8 cellular contexts compared by ENCODE assay signal in the genomic region with DNA sequence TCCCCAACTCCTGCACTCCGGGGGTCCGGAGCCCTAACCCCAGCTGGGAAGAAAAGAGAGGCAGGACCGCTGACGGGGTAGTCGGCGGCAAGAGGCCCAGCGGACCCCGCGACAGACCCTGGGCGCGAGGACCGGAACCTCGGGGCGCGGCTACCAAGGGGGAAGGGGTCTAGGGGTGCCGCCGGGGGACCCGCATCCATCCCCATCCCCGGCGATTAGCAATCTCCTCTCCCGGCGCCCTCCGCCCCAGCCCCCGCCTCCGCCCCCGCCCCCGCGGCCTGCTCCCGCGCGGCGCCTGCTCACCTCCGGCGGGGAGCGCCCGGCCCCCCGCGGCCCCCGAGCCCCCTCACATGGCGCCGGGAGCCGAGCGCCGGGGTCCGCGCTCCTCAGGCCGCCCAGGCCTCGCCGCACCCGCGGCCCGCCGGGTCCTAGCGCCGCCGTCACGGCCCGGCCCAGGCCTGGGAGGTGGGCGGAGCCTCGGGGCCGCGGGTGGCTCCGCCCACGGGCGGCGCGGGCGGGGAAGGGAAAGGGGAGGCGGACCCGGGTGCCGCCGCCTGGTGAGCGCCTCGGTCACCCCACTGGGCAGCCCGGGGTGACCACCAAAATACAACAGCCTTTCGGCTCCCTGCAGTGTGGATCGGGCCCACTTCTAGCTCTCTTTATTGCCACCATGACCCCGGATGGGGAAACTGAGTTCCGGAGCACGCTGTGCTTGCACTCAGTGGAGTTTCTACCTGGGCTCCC. TPM values are rescaled to one million over a fixed set of nuclear protein-coding genes. Genes with fewer than 3 reads are reported as not detected.
A peak's percentile ranks its signal among the peaks of the same experiment; 100 is the strongest.
DNase-seq lines count a peak whose midpoint lies in the region; ATAC-seq and TF ChIP-seq lines count a peak whose summit lies in the region.

A gene with protein sequence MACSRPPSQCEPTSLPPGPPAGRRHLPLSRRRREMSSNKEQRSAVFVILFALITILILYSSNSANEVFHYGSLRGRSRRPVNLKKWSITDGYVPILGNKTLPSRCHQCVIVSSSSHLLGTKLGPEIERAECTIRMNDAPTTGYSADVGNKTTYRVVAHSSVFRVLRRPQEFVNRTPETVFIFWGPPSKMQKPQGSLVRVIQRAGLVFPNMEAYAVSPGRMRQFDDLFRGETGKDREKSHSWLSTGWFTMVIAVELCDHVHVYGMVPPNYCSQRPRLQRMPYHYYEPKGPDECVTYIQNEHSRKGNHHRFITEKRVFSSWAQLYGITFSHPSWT (minus strand): TSS at position 404 of the 744 bp plus-strand sequence. CDS start 1,622 bp downstream, outside the sequence.

- peak within 1 kb of the TSS; percentile 90 for H3K4ac ChIP-seq in IMR-90 (ENCODE audit: low read depth, low read length)

- peak within 1 kb of the TSS; percentile 95 for H3K27ac ChIP-seq in IMR-90 (ENCODE audit: insufficient read depth, low read length)
- H3K27ac ChIP-seq in left ventricle myocardium inferior (replicated peaks), result peak within 1 kb of the TSS; percentile 95
- peak within 1 kb of the TSS; percentile 92 to 96 for H3K27ac ChIP-seq in aorta (ENCODE audit: low read depth in 1 of 2, low read length in 2 of 2)

- H4K91ac ChIP-seq in IMR-90 (ENCODE audit: insufficient read depth, low read depth, low read length), result peak within 1 kb of the TSS; percentile 68

- POLR2A ChIA-PET in Caco-2 (lab: Charles Lee) (interaction anchor here (0.6 kb wide), 1 partner anchor 321 kb away, joined by 5 read pairs; no protein-coding TSS in a partner anchor), IMR-90 (lab: Charles Lee; ENCODE audit: unreplicated experiment) (no interaction called here)

- CTCF ChIA-PET in Caco-2 (lab: Charles Lee), result interaction anchor here (0.6 kb wide), 1 partner anchor 205 kb away, joined by 6 read pairs; no protein-coding TSS in a partner anchor
- CTCF ChIA-PET in IMR-90 (lab: Yijun Ruan, JAX), result interaction anchor here (0.5 to 1.2 kb wide), 2 partner anchors 107 to 165 kb away, joined by 3 to 4 read pairs; a partner anchor contains a TSS

- intact Hi-C loops in Caco-2 (cut with micrococcal nuclease; ENCODE audit: unreplicated experiment), result no loop called here
- intact Hi-C loops in IMR-90 (cut with micrococcal nuclease), result no loop called here
- intact Hi-C loops in left ventricle myocardium inferior (cut with micrococcal nuclease), result no loop called here
- intact Hi-C loops in posterior cingulate gyrus (cut with DNase I), result no loop called here
- intact Hi-C loops in aorta (cut with DNase I), result loop anchor here in 1 of 2 donors (2.0 to 5.0 kb wide), 2 partner anchors 17 to 37 kb away; a partner anchor contains a TSS

- peak within 1 kb of the TSS; percentile 92; the same call in 1 of the 3 replicates for H2BK15ac ChIP-seq in IMR-90 (ENCODE audit: low read depth, low read length)

- H3K4me3 ChIP-seq in Caco-2 (ENCODE audit: low read depth, low read length) (peak within 1 kb of the TSS; percentile 91), IMR-90 (ENCODE audit: insufficient read depth, low read depth, low read length) (peak within 1 kb of the TSS; percentile 98), left ventricle myocardium inferior (peak within 1 kb of the TSS; percentile 99), aorta (ENCODE audit: low read length in 2 of 2) (peak within 1 kb of the TSS; percentile 77 to 97)

- peak within 1 kb of the TSS; percentile 89 for H2BK5ac ChIP-seq in IMR-90 (ENCODE audit: low read depth, low read length, poor library complexity, severe bottlenecking)

- H3K9me3 ChIP-seq in Caco-2 (peaks cover 3% of the 10 kb centered on the region; the same call in 1 of the 2 replicates), IMR-90 (ENCODE audit: control insufficient read depth, insufficient read depth, low read length) (no peaks in the 10 kb centered on the region), left ventricle myocardium inferior (replicated peaks) (peaks cover 4% of the 10 kb centered on the region), aorta (ENCODE audit: control insufficient read depth, low read length) (no peaks in the 10 kb centered on the region)

- 2% methylated on average over 30 of the region's 80 CpGs; no CpG with 5 or more reads in 1 of the 2 experiments for whole genome bisulfite sequencing in IMR-90 (ENCODE audit: extremely low coverage in 2 of 2, insufficient read length in 1 of 2), 2 experiments
- WGBS in aorta, 2 donors, result 1% methylated on average over 17 to 80 of the region's 80 CpGs

- peak within 1 kb of the TSS; percentile 97 for H3K4me2 ChIP-seq in IMR-90 (ENCODE audit: low read depth, low read length)

- no peaks in the 10 kb centered on the region for H3K27me3 ChIP-seq in Caco-2 (replicated peaks; ENCODE audit: control insufficient read depth, insufficient read depth, low read length)
- H3K27me3 ChIP-seq in IMR-90 (ENCODE audit: control insufficient read depth, insufficient read depth, low read length), result no peaks in the 10 kb centered on the region
- H3K27me3 ChIP-seq in left ventricle myocardium inferior (ENCODE audit: low read depth), result no peaks in the 10 kb centered on the region
- H3K27me3 ChIP-seq in aorta (ENCODE audit: control insufficient read depth in 1 of 2, insufficient read depth in 2 of 2, low read length in 1 of 2), result no peaks in the 10 kb centered on the region

- peak within 1 kb of the TSS; percentile 85 for H3K14ac ChIP-seq in IMR-90 (replicated peaks; ENCODE audit: low read depth, low read length)

- peaks cover 11% of the 10 kb centered on the region for H3K4me1 Mint-ChIP-seq in Caco-2 (ENCODE audit: low read depth, unreplicated experiment)

- H4K8ac ChIP-seq in IMR-90 (ENCODE audit: low read depth in 2 of 2, low read length in 2 of 2), result peak within 1 kb of the TSS; percentile 93 to 95

- in situ Hi-C loops in IMR-90 (cut with MboI; ENCODE audit: low sequenced_read_pairs), result no loop called here

- peaks cover 7% of the 10 kb centered on the region for H3K36me3 ChIP-seq in Caco-2 (ENCODE audit: control insufficient read depth, insufficient read depth, low read length)
- peaks cover 19% of the 10 kb centered on the region for H3K36me3 ChIP-seq in IMR-90 (ENCODE audit: control insufficient read depth, insufficient read depth, low read length)
- peaks cover 18% of the 10 kb centered on the region for H3K36me3 ChIP-seq in left ventricle myocardium inferior
- H3K36me3 ChIP-seq in aorta (ENCODE audit: control insufficient read depth in 1 of 2, insufficient read depth in 2 of 2, low read length in 1 of 2), result peaks cover 0 to 4% of the 10 kb centered on the region in 2 donors

- dilution Hi-C loops in IMR-90 (cut with HindIII; ENCODE audit: low sequenced_read_pairs, unreplicated experiment), result no loop called here

- BruUV-seq in Caco-2 (replicated peaks; lab: Mats Ljungman, UMichigan), result no TSS peak
- BruUV-seq in IMR-90 (replicated peaks; lab: Mats Ljungman, UMichigan), result no TSS peak

- peak within 1 kb of the TSS; percentile 90 for H3K18ac ChIP-seq in IMR-90 (ENCODE audit: low read depth, low read length)

- H3K4me3 Mint-ChIP-seq in Caco-2 (ENCODE audit: unreplicated experiment), result peak within 1 kb of the TSS; percentile 76

- peak within 1 kb of the TSS; percentile 80 for H2BK20ac ChIP-seq in IMR-90 (ENCODE audit: low read depth, low read length)

- peaks cover 19 to 50% of the 10 kb centered on the region in 2 experiments; a peak in 3 of 4 replicates for H3K79me1 ChIP-seq in IMR-90 (ENCODE audit: low read depth in 1 of 2, low read length in 2 of 2)

- peak within 1 kb of the TSS; percentile 76 for H3K27ac Mint-ChIP-seq in Caco-2 (ENCODE audit: unreplicated experiment)

- H2AFZ ChIP-seq in IMR-90 (replicated peaks; ENCODE audit: low read length, poor library complexity), result peak within 1 kb of the TSS; percentile 91

- H3K27me3 Mint-ChIP-seq in Caco-2 (ENCODE audit: insufficient read depth, unreplicated experiment), result no peaks in the 10 kb centered on the region

- H3K4me1 ChIP-seq in Caco-2 (peaks cover 50% of the 10 kb centered on the region), IMR-90 (ENCODE audit: control insufficient read depth, insufficient read depth, low read length) (peaks cover 31% of the 10 kb centered on the region), left ventricle myocardium inferior (peaks cover 60% of the 10 kb centered on the region), aorta (ENCODE audit: control insufficient read depth in 1 of 2, insufficient read depth in 2 of 2, low read length in 2 of 2) (no peaks in the 10 kb centered on the region)

- H2BK120ac ChIP-seq in IMR-90 (ENCODE audit: low read depth, low read length), result peak within 1 kb of the TSS; percentile 81

- H3K36me3 Mint-ChIP-seq in Caco-2 (ENCODE audit: insufficient read depth, unreplicated experiment), result peaks cover 31% of the 10 kb centered on the region

- H3K56ac ChIP-seq in IMR-90 (ENCODE audit: extremely low read depth, insufficient read depth, low read length), result peak within 1 kb of the TSS; percentile 84

- peak within 1 kb of the TSS; percentile 90 for H2AK5ac ChIP-seq in IMR-90 (ENCODE audit: low read depth, low read length)

- H4K5ac ChIP-seq in IMR-90 (ENCODE audit: low read depth, low read length), result peak within 1 kb of the TSS; percentile 55

- H4K20me1 ChIP-seq in IMR-90 (ENCODE audit: insufficient read depth, low read length), result peaks cover 27% of the 10 kb centered on the region

- no peak for TF ChIP-seq RAD21 in IMR-90 (IDR thresholded peaks at IDR 0.05; ENCODE audit: low read length)

- TF ChIP-seq POLR2A in IMR-90 (IDR thresholded peaks at IDR 0.05; ENCODE audit: low read depth, low read length), result no peak

- peak within 1 kb of the TSS; percentile 91 for H3K23ac ChIP-seq in IMR-90 (ENCODE audit: low read depth, low read length)

- peak within 1 kb of the TSS; percentile 88 for H2AK9ac ChIP-seq in IMR-90 (replicated peaks; ENCODE audit: low read depth, low read length, poor library complexity)

- TF ChIP-seq CTCF in Caco-2 (IDR thresholded peaks at IDR 0.05; ENCODE audit: insufficient read depth in 1 of 2, low read depth in 1 of 2, low read length in 1 of 2, severe bottlenecking in 1 of 2, unreplicated experiment in 1 of 2) (no peak), IMR-90 (conservative IDR thresholded peaks at IDR 0.05; ENCODE audit: low read depth, low read length) (no peak), left ventricle myocardium inferior (IDR thresholded peaks at IDR 0.05; ENCODE audit: borderline replicate concordance) (peak; percentile 24)

- ATAC-seq in GM19463 (IDR thresholded peaks at IDR 0.05; ENCODE audit: unreplicated experiment) (peak; percentile 70), IMR-90 (ENCODE audit: low read depth) (peak; percentile 83), aorta (ENCODE audit: low FRiP score) (peak; percentile 80)

- H3K9me1 ChIP-seq in IMR-90 (ENCODE audit: insufficient read depth, low read length), result peaks cover 16% of the 10 kb centered on the region

- peaks cover 2% of the 10 kb centered on the region for H3K9me3 Mint-ChIP-seq in Caco-2 (ENCODE audit: unreplicated experiment)

- peak; percentile 62 to 85 for DNase-seq in Caco-2
- peak; percentile 68 for DNase-seq in IMR-90
- DNase-seq in T-helper 1 cell, result peak; percentile 43 to 74 (median 52)
- DNase-seq in anterior cingulate cortex (lab: John Stamatoyannopoulos, UW), result peak in 44 of 58 donors; percentile 26 to 75 (median 52)
- peak; percentile 77 for DNase-seq in left ventricle myocardium inferior
- DNase-seq in posterior cingulate gyrus, result peak; percentile 49 to 96 (median 70)
- DNase-seq in aorta, result peak; percentile 82 to 93

- peak within 1 kb of the TSS; percentile 91 for H3K9ac ChIP-seq in IMR-90 (ENCODE audit: low read depth, low read length)

RNA-seq across cellular contexts. Expression of the gene that starts here (rescaled TPM):
- 20.7 and 25.1 TPM in 2 replicates for total RNA-seq in Caco-2 (2022)
- total RNA-seq in IMR-90 (2012; rRNA removed), result 35.3 and 35.7 TPM in 2 replicates
- 47.6 and 48.6 TPM in 2 replicates for polyA plus RNA-seq in IMR-90 (2012; rRNA removed)
- 41.6 and 60.0 TPM in 2 replicates for polyA plus RNA-seq in IMR-90 (2012; cell fraction: cytosol; rRNA removed)
- 105 and 190 TPM in 2 replicates for polyA plus RNA-seq in IMR-90 (2012; cell fraction: nucleus; rRNA removed; ENCODE audit: low replicate concordance)
- total RNA-seq in left ventricle myocardium inferior, result 48.4 TPM
- 100 to 1,000 TPM; 103 to 125 TPM for total RNA-seq in aorta
- 100 to 1,000 TPM; 125 to 176 TPM for polyA plus RNA-seq in aorta

Comparison
In these comparisons a context has a peak if more than half of its experiments do, and no peak if none do; other contexts are left out.
1. Peak in every context shown above with its lines: DNase-seq, ATAC-seq, H3K4me3 ChIP-seq and H3K27ac ChIP-seq.